27 cellular contexts compared by ENCODE assay signal in genomic region chr3:145673790-145674189, GRCh38.
A peak's percentile ranks its signal among the peaks of the same experiment; 100 is the strongest.
DNase-seq lines count a peak whose midpoint lies in the region; ATAC-seq, FAIRE-seq and TF ChIP-seq lines count a peak whose summit lies in the region.
"Had no signal": no experiment of that assay in that cellular context is flagged by ENCODE, and none has a peak within 500 bp of the region (broad histone marks: within the 10 kb centered on the region; RNA-seq: fewer than 3 reads in every experiment).

No MANE protein-coding gene starts in this region.

- H3K9me3 ChIP-seq in endothelial cell of umbilical vein (replicated peaks; ENCODE audit: control insufficient read depth, insufficient read depth, low read length), result no peaks in the 10 kb centered on the region
- no peaks in the 10 kb centered on the region for H3K9me3 ChIP-seq in T-helper 17 cell (ENCODE audit: control insufficient read depth, low read length, poor library complexity, severe bottlenecking)
- no peaks in the 10 kb centered on the region for H3K9me3 ChIP-seq in left ventricle myocardium inferior (replicated peaks)
- H3K9me3 ChIP-seq: HAP-1, SJSA1 had no signal

- POLR2A ChIA-PET in endothelial cell of umbilical vein (lab: Charles Lee), result no interaction called here

- peak overlapping the region; percentile 29 for H2AFZ ChIP-seq in endothelial cell of umbilical vein (ENCODE audit: low read depth, low read length)
- H2AFZ ChIP-seq: GM23248 had no signal

- CTCF ChIA-PET in endothelial cell of umbilical vein (lab: Charles Lee), result interaction anchor here (1.7 to 3.8 kb wide), 2 partner anchors 10 to 19 kb away, joined by 3 to 16 read pairs; no protein-coding TSS in a partner anchor

- no peaks in the 10 kb centered on the region for H3K27me3 Mint-ChIP-seq in neural crest cell (ENCODE audit: low read depth)
- no peaks in the 10 kb centered on the region for H3K27me3 Mint-ChIP-seq in T-helper 17 cell
- H3K27me3 Mint-ChIP-seq: CD4-positive, CD25-positive, alpha-beta regulatory T cell; IgD-negative memory B cell had no signal

- BruUV-seq in endothelial cell of umbilical vein (replicated peaks; lab: Mats Ljungman, UMichigan), result no TSS peak

- H3K4me3 Mint-ChIP-seq in neural crest cell (no peak overlapping the region), T-helper 17 cell (no peak overlapping the region)
- H3K4me3 Mint-ChIP-seq: CD4-positive, CD25-positive, alpha-beta regulatory T cell; HFFc6; IgD-negative memory B cell had no signal

- TF ChIP-seq CTCF in endothelial cell of umbilical vein (IDR thresholded peaks at IDR 0.05; ENCODE audit: extremely low read depth in 1 of 2, insufficient read depth in 1 of 2, low read depth in 1 of 2, low read length in 2 of 2) (no peak), neural crest cell (conservative IDR thresholded peaks at IDR 0.05) (no peak), left ventricle myocardium inferior (IDR thresholded peaks at IDR 0.05; ENCODE audit: borderline replicate concordance) (no peak)

- TF ChIP-seq POLR2A in endothelial cell of umbilical vein (IDR thresholded peaks at IDR 0.05; ENCODE audit: low read depth, low read length) (no peak), erythroblast (IDR thresholded peaks at IDR 0.05; ENCODE audit: low read length) (no peak)

- H3K27ac Mint-ChIP-seq in neural crest cell (ENCODE audit: unreplicated experiment) (peak overlapping the region; percentile 87), T-helper 17 cell (no peak overlapping the region)
- H3K27ac Mint-ChIP-seq: CD4-positive, CD25-positive, alpha-beta regulatory T cell; HFFc6; IgD-negative memory B cell had no signal

- no peaks in the 10 kb centered on the region for H3K36me3 Mint-ChIP-seq in neural crest cell (ENCODE audit: low read depth)
- H3K36me3 Mint-ChIP-seq in T-helper 17 cell (ENCODE audit: low read depth), result no peaks in the 10 kb centered on the region
- H3K36me3 Mint-ChIP-seq: CD4-positive, CD25-positive, alpha-beta regulatory T cell; IgD-negative memory B cell had no signal

- DNase-seq in NCI-H146 (lab: John Stamatoyannopoulos, UW) (peak; percentile 47), NCI-H146 treated with DMSO at 0.1 percent for 48 hours (lab: John Stamatoyannopoulos, UW; ENCODE audit: unreplicated experiment) (no peak), endothelial cell of umbilical vein (ENCODE audit: low read depth, low spot score) (no peak), neural crest cell (ENCODE audit: low read depth, low spot score) (no peak), DMS 273 (lab: John Stamatoyannopoulos, UW; ENCODE audit: unreplicated experiment) (no peak), T-helper 17 cell (no peak), left ventricle myocardium inferior (no peak), erythroblast (lab: John Stamatoyannopoulos, UW) (no peak)
- DNase-seq: ACHN; CD4-positive, CD25-positive, alpha-beta regulatory T cell; GM23248; HFFc6; MM.1S; NCI-H1694 treated with DMSO at 0.1 percent for 48 hours; NCI-H2081; NCI-H2171; NCI-H524; NCI-H748 treated with DMSO at 0.1 percent for 48 hours; Right ventricle myocardium superior; RPMI8226 had no signal

- H4K20me1 ChIP-seq in endothelial cell of umbilical vein (replicated peaks; ENCODE audit: control insufficient read depth, extremely low read depth, insufficient read depth, low read length), result no peaks in the 10 kb centered on the region

- H3K27ac ChIP-seq in endothelial cell of umbilical vein (ENCODE audit: insufficient read depth, low read depth, low read length) (no peak overlapping the region), left ventricle myocardium inferior (replicated peaks) (no peak overlapping the region)
- H3K27ac ChIP-seq: 22Rv1, GM23248, HL-60, KMS-11, SJSA1 had no signal

- H3K4me1 ChIP-seq in endothelial cell of umbilical vein (ENCODE audit: control insufficient read depth, extremely low read depth, insufficient read depth, low read length) (no peaks in the 10 kb centered on the region), left ventricle myocardium inferior (no peaks in the 10 kb centered on the region)
- H3K4me1 ChIP-seq: SJSA1 had no signal

- H3K4me1 Mint-ChIP-seq in neural crest cell, result peaks cover 22% of the 10 kb centered on the region
- no peaks in the 10 kb centered on the region for H3K4me1 Mint-ChIP-seq in T-helper 17 cell
- H3K4me1 Mint-ChIP-seq: CD4-positive, CD25-positive, alpha-beta regulatory T cell; IgD-negative memory B cell had no signal

- dilution Hi-C loops in endothelial cell of umbilical vein (cut with MboI; ENCODE audit: extremely low pct_ligation_motif_present, low sequenced_read_pairs), result no loop called here

- no peak overlapping the region for H3K9ac ChIP-seq in endothelial cell of umbilical vein (replicated peaks; ENCODE audit: extremely low read depth, insufficient read depth, low read length)
- H3K9ac ChIP-seq: GM23248, KMS-11 had no signal

- H3K27me3 ChIP-seq in endothelial cell of umbilical vein (ENCODE audit: control insufficient read depth in 2 of 2, insufficient read depth in 2 of 2, low read length in 2 of 2), result no peaks in the 10 kb centered on the region
- no peaks in the 10 kb centered on the region for H3K27me3 ChIP-seq in left ventricle myocardium inferior (ENCODE audit: low read depth)
- H3K27me3 ChIP-seq: SJSA1 had no signal

- no peak for ATAC-seq in T-helper 17 cell

- no peak overlapping the region for H3K4me2 ChIP-seq in endothelial cell of umbilical vein (ENCODE audit: insufficient read depth, low read length)
- H3K4me2 ChIP-seq: KMS-11 had no signal

- peaks cover 3% of the 10 kb centered on the region for H3K9me3 Mint-ChIP-seq in neural crest cell

- H3K9me1 ChIP-seq in endothelial cell of umbilical vein (replicated peaks; ENCODE audit: control insufficient read depth, extremely low read depth, insufficient read depth, low read length), result no peaks in the 10 kb centered on the region

- no peak overlapping the region for H3K4me3 ChIP-seq in endothelial cell of umbilical vein (replicated peaks in 1 of 3; ENCODE audit: insufficient read depth in 1 of 3, low read depth in 1 of 3, low read length in 3 of 3)
- no peak overlapping the region for H3K4me3 ChIP-seq in left ventricle myocardium inferior
- H3K4me3 ChIP-seq: GM23248, HAP-1, SJSA1 had no signal

- intact Hi-C loops in endothelial cell of umbilical vein (cut with micrococcal nuclease), result no loop called here
- intact Hi-C loops in left ventricle myocardium inferior (cut with micrococcal nuclease), result no loop called here

- H3K79me2 ChIP-seq in endothelial cell of umbilical vein (ENCODE audit: control insufficient read depth, insufficient read depth, low read length), result no peaks in the 10 kb centered on the region

- no peaks in the 10 kb centered on the region for H3K36me3 ChIP-seq in endothelial cell of umbilical vein (ENCODE audit: control insufficient read depth in 2 of 2, extremely low read depth in 1 of 2, insufficient read depth in 2 of 2, low read length in 2 of 2)
- H3K36me3 ChIP-seq in left ventricle myocardium inferior, result no peaks in the 10 kb centered on the region
- H3K36me3 ChIP-seq: HAP-1, SJSA1 had no signal

- no peak for FAIRE-seq in endothelial cell of umbilical vein (lab: Jason Lieb, UNC)
- FAIRE-seq: GM18507 had no signal

TF ChIP-seq in endothelial cell of umbilical vein, 7 proteins besides CTCF, POLR2A, EP300 and RAD21:
- TF ChIP-seq JUN (IDR thresholded peaks at IDR 0.05; ENCODE audit: borderline replicate concordance, insufficient read depth, insufficient read length, low read depth) (no peak), FOS (IDR thresholded peaks at IDR 0.05; ENCODE audit: borderline replicate concordance, insufficient read depth, low read length) (no peak), MYC (IDR thresholded peaks at IDR 0.05; ENCODE audit: low read depth, low read length) (no peak), GATA2 (IDR thresholded peaks at IDR 0.05; ENCODE audit: insufficient read depth, insufficient read length, low read depth, low read length) (no peak), MAX (IDR thresholded peaks at IDR 0.05; ENCODE audit: insufficient read depth, insufficient read length) (no peak), POLR2AphosphoS5 (IDR thresholded peaks at IDR 0.05; ENCODE audit: insufficient read depth, low read depth, low read length) (no peak), EZH2 (IDR thresholded peaks at IDR 0.05; ENCODE audit: borderline replicate concordance, low read depth, low read length, severe bottlenecking) (no peak)
